In genomic region chr3:120300971-120301370, GRCh38 we compare ENCODE assay signal across 1 cellular context.
A peak's percentile ranks its signal among the peaks of the same experiment; 100 is the strongest.
TF ChIP-seq lines count a peak whose summit lies in the region.

No MANE protein-coding gene starts in this region.

TF ChIP-seq in HepG2, 621 proteins besides CTCF, POLR2A, EP300 and RAD21:
- TF ChIP-seq BCL6 (CRISPR knock-in tag; IDR thresholded peaks at IDR 0.05) (peak; percentile 48; the same call in 1 of the 2 replicates), ZNF282 (IDR thresholded peaks at IDR 0.05; ENCODE audit: partially characterized antibody) (no peak), TOE1 (CRISPR knock-in tag; IDR thresholded peaks at IDR 0.05) (no peak), NR2F2 (IDR thresholded peaks at IDR 0.05; ENCODE audit: borderline replicate concordance, low read depth) (no peak), TCF7L2 (IDR thresholded peaks at IDR 0.05; ENCODE audit: low read depth, low read length) (no peak), ZFP41 (CRISPR knock-in tag; IDR thresholded peaks at IDR 0.05; ENCODE audit: borderline replicate concordance) (no peak), NR2F1 (CRISPR knock-in tag; IDR thresholded peaks at IDR 0.05) (0 out of 4 replicates have a peak, but pooled peaks of 1 of the 2 experiments have one; percentile 34), ZSCAN22 (CRISPR knock-in tag; IDR thresholded peaks at IDR 0.05) (no peak), CEBPB (IDR thresholded peaks at IDR 0.05; ENCODE audit: borderline replicate concordance, low read depth, low read length) (peak; percentile 19; the same call in 1 of the 2 replicates)
- TF ChIP-seq, protein P1, sequence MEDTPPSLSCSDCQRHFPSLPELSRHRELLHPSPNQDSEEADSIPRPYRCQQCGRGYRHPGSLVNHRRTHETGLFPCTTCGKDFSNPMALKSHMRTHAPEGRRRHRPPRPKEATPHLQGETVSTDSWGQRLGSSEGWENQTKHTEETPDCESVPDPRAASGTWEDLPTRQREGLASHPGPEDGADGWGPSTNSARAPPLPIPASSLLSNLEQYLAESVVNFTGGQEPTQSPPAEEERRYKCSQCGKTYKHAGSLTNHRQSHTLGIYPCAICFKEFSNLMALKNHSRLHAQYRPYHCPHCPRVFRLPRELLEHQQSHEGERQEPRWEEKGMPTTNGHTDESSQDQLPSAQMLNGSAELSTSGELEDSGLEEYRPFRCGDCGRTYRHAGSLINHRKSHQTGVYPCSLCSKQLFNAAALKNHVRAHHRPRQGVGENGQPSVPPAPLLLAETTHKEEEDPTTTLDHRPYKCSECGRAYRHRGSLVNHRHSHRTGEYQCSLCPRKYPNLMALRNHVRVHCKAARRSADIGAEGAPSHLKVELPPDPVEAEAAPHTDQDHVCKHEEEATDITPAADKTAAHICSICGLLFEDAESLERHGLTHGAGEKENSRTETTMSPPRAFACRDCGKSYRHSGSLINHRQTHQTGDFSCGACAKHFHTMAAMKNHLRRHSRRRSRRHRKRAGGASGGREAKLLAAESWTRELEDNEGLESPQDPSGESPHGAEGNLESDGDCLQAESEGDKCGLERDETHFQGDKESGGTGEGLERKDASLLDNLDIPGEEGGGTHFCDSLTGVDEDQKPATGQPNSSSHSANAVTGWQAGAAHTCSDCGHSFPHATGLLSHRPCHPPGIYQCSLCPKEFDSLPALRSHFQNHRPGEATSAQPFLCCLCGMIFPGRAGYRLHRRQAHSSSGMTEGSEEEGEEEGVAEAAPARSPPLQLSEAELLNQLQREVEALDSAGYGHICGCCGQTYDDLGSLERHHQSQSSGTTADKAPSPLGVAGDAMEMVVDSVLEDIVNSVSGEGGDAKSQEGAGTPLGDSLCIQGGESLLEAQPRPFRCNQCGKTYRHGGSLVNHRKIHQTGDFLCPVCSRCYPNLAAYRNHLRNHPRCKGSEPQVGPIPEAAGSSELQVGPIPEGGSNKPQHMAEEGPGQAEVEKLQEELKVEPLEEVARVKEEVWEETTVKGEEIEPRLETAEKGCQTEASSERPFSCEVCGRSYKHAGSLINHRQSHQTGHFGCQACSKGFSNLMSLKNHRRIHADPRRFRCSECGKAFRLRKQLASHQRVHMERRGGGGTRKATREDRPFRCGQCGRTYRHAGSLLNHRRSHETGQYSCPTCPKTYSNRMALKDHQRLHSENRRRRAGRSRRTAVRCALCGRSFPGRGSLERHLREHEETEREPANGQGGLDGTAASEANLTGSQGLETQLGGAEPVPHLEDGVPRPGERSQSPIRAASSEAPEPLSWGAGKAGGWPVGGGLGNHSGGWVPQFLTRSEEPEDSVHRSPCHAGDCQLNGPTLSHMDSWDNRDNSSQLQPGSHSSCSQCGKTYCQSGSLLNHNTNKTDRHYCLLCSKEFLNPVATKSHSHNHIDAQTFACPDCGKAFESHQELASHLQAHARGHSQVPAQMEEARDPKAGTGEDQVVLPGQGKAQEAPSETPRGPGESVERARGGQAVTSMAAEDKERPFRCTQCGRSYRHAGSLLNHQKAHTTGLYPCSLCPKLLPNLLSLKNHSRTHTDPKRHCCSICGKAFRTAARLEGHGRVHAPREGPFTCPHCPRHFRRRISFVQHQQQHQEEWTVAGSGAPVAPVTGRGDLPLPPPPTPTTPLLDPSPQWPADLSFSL (CRISPR knock-in tag; IDR thresholded peaks at IDR 0.05), result peak; percentile 32; the same call in 1 of the 2 replicates
TF ChIP-seq in HepG2: peak in this region for 4.
